ENCODE assay signal across 14 cellular contexts in the genomic region with DNA sequence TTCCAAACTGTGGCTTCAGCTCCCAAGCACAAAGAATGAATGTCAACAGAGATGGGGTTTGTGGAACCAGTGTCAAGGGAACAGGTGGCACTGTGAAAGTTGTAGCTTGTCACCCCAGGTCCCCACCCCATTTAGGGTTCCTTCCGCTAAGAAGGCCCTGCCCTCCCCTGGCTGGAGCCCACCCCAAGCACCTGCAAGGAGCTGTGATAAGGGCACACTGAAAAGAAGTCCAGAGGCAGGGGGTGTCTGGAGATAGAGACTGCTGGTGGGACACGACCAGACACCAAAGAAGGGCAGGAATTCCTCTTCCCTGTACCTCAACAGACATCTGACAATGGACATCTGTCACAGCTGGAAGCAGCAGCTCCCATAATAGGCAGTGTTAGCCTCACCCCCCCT. TPM values are rescaled to one million over a fixed set of nuclear protein-coding genes. Genes with fewer than 3 reads are reported as not detected.
"Had no signal": no experiment of that assay in that cellular context is flagged by ENCODE, and none has a peak within 500 bp of the region (broad histone marks: within the 10 kb centered on the region; RNA-seq: fewer than 3 reads in every experiment).

No MANE protein-coding gene starts in this region.

- H3K4me3 ChIP-seq: SJSA1 had no signal

- FAIRE-seq: astrocyte, colon, frontal cortex, kidney had no signal

- H3K4me3 Mint-ChIP-seq: activated CD8-positive, alpha-beta T cell treated with anti-CD3 and anti-CD28 coated beads, Interleukin-2, amount 10 ng/mL, durations not matched to agents 7 days and 5 days; stimulated activated effector memory CD8-positive, alpha-beta T cell treated with anti-CD3 and anti-CD28 coated beads, Interleukin-12 subunit alpha, Interleukin-12 subunit beta, amount 100 ng/mL, for 72 hours; T-helper 2 cell treated with Interferon-gamma antibody and Interleukin-4, amounts not matched to agents 5 μg/mL and 100 μg/mL, for 36 hours had no signal

- ATAC-seq: activated CD8-positive, alpha-beta T cell treated with anti-CD3 and anti-CD28 coated beads, Interleukin-2, amount 10 ng/mL, durations not matched to agents 7 days and 5 days; stimulated activated effector memory CD8-positive, alpha-beta T cell treated with anti-CD3 and anti-CD28 coated beads, Interleukin-12 subunit alpha, Interleukin-12 subunit beta, amount 100 ng/mL, for 72 hours had no signal

- H3K9me3 ChIP-seq: SJSA1, upper lobe of left lung had no signal

- H3K27ac ChIP-seq: SJSA1, upper lobe of left lung had no signal

- DNase-seq: activated CD4-positive, alpha-beta T cell treated with anti-CD3 and anti-CD28 coated beads for 4 hours; activated CD8-positive, alpha-beta T cell treated with anti-CD3 and anti-CD28 coated beads, Interleukin-2, amount 10 ng/mL, durations not matched to agents 7 days and 5 days; effector CD4-positive, alpha-beta T cell; SW 1271 had no signal

- H3K36me3 Mint-ChIP-seq: activated naive CD8-positive, alpha-beta T cell; stimulated activated effector memory CD8-positive, alpha-beta T cell treated with anti-CD3 and anti-CD28 coated beads, Interleukin-12 subunit alpha, Interleukin-12 subunit beta, amount 100 ng/mL, for 72 hours had no signal

- H3K27ac Mint-ChIP-seq: activated CD8-positive, alpha-beta T cell treated with anti-CD3 and anti-CD28 coated beads, Interleukin-2, amount 10 ng/mL, durations not matched to agents 7 days and 5 days; activated naive CD8-positive, alpha-beta T cell; activated T-helper 2 cell treated with anti-CD3 and anti-CD28 coated beads, Interferon-gamma antibody, Interleukin-2, Interleukin-4, amounts not matched to agents 10 μg/mL and 5 μg/mL and 100 μg/mL, durations not matched to agents 14 hours and 24 hours and 36 hours; stimulated activated effector memory CD8-positive, alpha-beta T cell treated with anti-CD3 and anti-CD28 coated beads, Interleukin-12 subunit alpha, Interleukin-12 subunit beta, amount 100 ng/mL, for 72 hours; T-helper 2 cell treated with Interferon-gamma antibody and Interleukin-4, amounts not matched to agents 5 μg/mL and 100 μg/mL, for 36 hours had no signal

- H3K36me3 ChIP-seq: SJSA1, upper lobe of left lung had no signal

- H3K9me3 Mint-ChIP-seq: activated T-helper 2 cell treated with anti-CD3 and anti-CD28 coated beads, Interferon-gamma antibody, Interleukin-2, Interleukin-4, amounts not matched to agents 10 μg/mL and 5 μg/mL and 100 μg/mL, durations not matched to agents 14 hours and 24 hours and 36 hours; stimulated activated effector memory CD8-positive, alpha-beta T cell treated with anti-CD3 and anti-CD28 coated beads, Interleukin-12 subunit alpha, Interleukin-12 subunit beta, amount 100 ng/mL, for 72 hours; T-helper 2 cell treated with Interferon-gamma antibody and Interleukin-4, amounts not matched to agents 5 μg/mL and 100 μg/mL, for 36 hours had no signal

RNA-seq across cellular contexts. Expression of gene GRID1, which starts 4.5 kb away (rescaled TPM):
- total RNA-seq: activated CD8-positive, alpha-beta T cell treated with anti-CD3 and anti-CD28 coated beads, Interleukin-2, amount 10 ng/mL, durations not matched to agents 7 days and 5 days; activated T-helper 2 cell treated with anti-CD3 and anti-CD28 coated beads, Interferon-gamma antibody, Interleukin-2, Interleukin-4, amounts not matched to agents 10 μg/mL and 5 μg/mL and 100 μg/mL, durations not matched to agents 14 hours and 24 hours and 36 hours had no signal
